Comparison of ENCODE assay signal across 23 cellular contexts in genomic region chr10:2121944-2122343, GRCh38.
"Had no signal": no experiment of that assay in that cellular context is flagged by ENCODE, and none has a peak within 500 bp of the region (broad histone marks: within the 10 kb centered on the region; RNA-seq: fewer than 3 reads in every experiment).

No MANE protein-coding gene starts in this region.

- ATAC-seq: activated CD8-positive, alpha-beta memory T cell treated with anti-CD3 and anti-CD28 coated beads, Interleukin-2, amount 10 ng/mL, durations not matched to agents 7 days and 5 days; activated CD8-positive, alpha-beta T cell treated with anti-CD3 and anti-CD28 coated beads for 36 hours; activated naive CD4-positive, alpha-beta T cell treated with anti-CD3 and anti-CD28 coated beads, Interleukin-2, amount 50 U/mL, for 72 hours; stimulated activated naive B cell treated with anti-CD40 and anti-IgM and Interleukin-4, amounts not matched to agents 10 μg/mL and 1 μg/mL and 100 μg/mL, for 72 hours had no signal

- H3K4me3 ChIP-seq: adrenal gland, sigmoid colon, smooth muscle cell, testis, vagina had no signal

- H3K36me3 ChIP-seq: adrenal gland, neutrophil, sigmoid colon, vagina had no signal

- H3K79me2 ChIP-seq: parathyroid adenoma had no signal

- H3K9me3 ChIP-seq: adrenal gland, neutrophil, testis, vagina had no signal

- H3K27me3 ChIP-seq: adrenal gland, neutrophil, sigmoid colon, testis, vagina had no signal

- DNase-seq: activated CD4-positive, alpha-beta T cell treated with anti-CD3 and anti-CD28 coated beads, Interleukin-2, amount 10 ng/mL, durations not matched to agents 24 days and 14 days; activated CD4-positive, CD25-positive, alpha-beta regulatory T cell; activated CD8-positive, alpha-beta memory T cell treated with anti-CD3 and anti-CD28 coated beads, Interleukin-2, amount 10 ng/mL, durations not matched to agents 7 days and 5 days; activated CD8-positive, alpha-beta T cell treated with anti-CD3 and anti-CD28 coated beads for 36 hours; activated gamma-delta T cell treated with Interleukin-2 at 50 U/mL for 16 hours; activated T-cell treated with anti-CD3 and anti-CD28 coated beads for 4 hours; adrenal gland; cortex of kidney; endodermal cell; mesenchymal stem cell; sigmoid colon; stimulated activated CD4-positive, alpha-beta T cell treated with anti-CD3 and anti-CD28 coated beads, Interleukin-15, amount 100 ng/mL, for 24 hours; stimulated activated naive B cell treated with anti-CD40 and anti-IgM and Interleukin-4, amounts not matched to agents 10 μg/mL and 1 μg/mL and 100 μg/mL, for 72 hours; T-helper 2 cell; testis; trophoblast cell had no signal

- H3K36me3 Mint-ChIP-seq: activated CD8-positive, alpha-beta memory T cell treated with anti-CD3 and anti-CD28 coated beads, Interleukin-2, amount 10 ng/mL, durations not matched to agents 7 days and 5 days; activated naive CD4-positive, alpha-beta T cell treated with anti-CD3 and anti-CD28 coated beads, Interleukin-2, amount 50 U/mL, for 72 hours; stimulated activated naive B cell treated with anti-CD40 and anti-IgM and Interleukin-4, amounts not matched to agents 10 μg/mL and 1 μg/mL and 100 μg/mL, for 72 hours had no signal

- H3K4me2 ChIP-seq: smooth muscle cell had no signal

- H3K9ac ChIP-seq: parathyroid adenoma had no signal

- H3K4me3 Mint-ChIP-seq: activated CD4-positive, alpha-beta T cell treated with anti-CD3 and anti-CD28 coated beads, Interleukin-2, amount 10 ng/mL, durations not matched to agents 24 days and 14 days; activated CD8-positive, alpha-beta memory T cell treated with anti-CD3 and anti-CD28 coated beads, Interleukin-2, amount 10 ng/mL, durations not matched to agents 7 days and 5 days; activated CD8-positive, alpha-beta T cell treated with anti-CD3 and anti-CD28 coated beads for 36 hours; activated T-helper 1 cell treated with anti-CD3 and anti-CD28 coated beads, Interleukin-12 subunit alpha, Interleukin-12 subunit beta, Interleukin-2, Interleukin-4 antibody, amounts not matched to agents 30 ng/mL and 10 ng/mL and 1 ng/mL, durations not matched to agents 14 hours and 24 hours and 36 hours; endodermal cell; nephron; stimulated activated naive B cell treated with anti-CD40 and anti-IgM and Interleukin-4, amounts not matched to agents 10 μg/mL and 1 μg/mL and 100 μg/mL, for 72 hours had no signal

- H3K9me3 Mint-ChIP-seq: activated CD4-positive, alpha-beta T cell treated with anti-CD3 and anti-CD28 coated beads, Interleukin-2, amount 10 ng/mL, durations not matched to agents 24 days and 14 days; activated CD8-positive, alpha-beta T cell treated with anti-CD3 and anti-CD28 coated beads for 36 hours; activated naive CD4-positive, alpha-beta T cell treated with anti-CD3 and anti-CD28 coated beads, Interleukin-2, amount 50 U/mL, for 72 hours; activated T-helper 1 cell treated with anti-CD3 and anti-CD28 coated beads, Interleukin-12 subunit alpha, Interleukin-12 subunit beta, Interleukin-2, Interleukin-4 antibody, amounts not matched to agents 30 ng/mL and 10 ng/mL and 1 ng/mL, durations not matched to agents 14 hours and 24 hours and 36 hours had no signal

- H3K27ac ChIP-seq: adrenal gland, neutrophil, parathyroid adenoma, sigmoid colon, testis, vagina had no signal

- H3K27ac Mint-ChIP-seq: activated CD4-positive, alpha-beta T cell treated with anti-CD3 and anti-CD28 coated beads, Interleukin-2, amount 10 ng/mL, durations not matched to agents 24 days and 14 days; activated CD8-positive, alpha-beta memory T cell treated with anti-CD3 and anti-CD28 coated beads, Interleukin-2, amount 10 ng/mL, durations not matched to agents 7 days and 5 days; activated CD8-positive, alpha-beta T cell treated with anti-CD3 and anti-CD28 coated beads for 36 hours; activated naive CD4-positive, alpha-beta T cell treated with anti-CD3 and anti-CD28 coated beads, Interleukin-2, amount 50 U/mL, for 72 hours; activated T-helper 1 cell treated with anti-CD3 and anti-CD28 coated beads, Interleukin-12 subunit alpha, Interleukin-12 subunit beta, Interleukin-2, Interleukin-4 antibody, amounts not matched to agents 30 ng/mL and 10 ng/mL and 1 ng/mL, durations not matched to agents 14 hours and 24 hours and 36 hours; endodermal cell; nephron; stimulated activated naive B cell treated with anti-CD40 and anti-IgM and Interleukin-4, amounts not matched to agents 10 μg/mL and 1 μg/mL and 100 μg/mL, for 72 hours had no signal

- H3K4me1 Mint-ChIP-seq: activated CD4-positive, alpha-beta T cell treated with anti-CD3 and anti-CD28 coated beads, Interleukin-2, amount 10 ng/mL, durations not matched to agents 24 days and 14 days; activated CD8-positive, alpha-beta memory T cell treated with anti-CD3 and anti-CD28 coated beads, Interleukin-2, amount 10 ng/mL, durations not matched to agents 7 days and 5 days; endodermal cell had no signal

- H3K4me1 ChIP-seq: adrenal gland, sigmoid colon, testis, vagina had no signal

- H2AFZ ChIP-seq: parathyroid adenoma had no signal

- H3K27me3 Mint-ChIP-seq: activated CD4-positive, alpha-beta T cell treated with anti-CD3 and anti-CD28 coated beads, Interleukin-2, amount 10 ng/mL, durations not matched to agents 24 days and 14 days; activated CD8-positive, alpha-beta memory T cell treated with anti-CD3 and anti-CD28 coated beads, Interleukin-2, amount 10 ng/mL, durations not matched to agents 7 days and 5 days; activated CD8-positive, alpha-beta T cell treated with anti-CD3 and anti-CD28 coated beads for 36 hours had no signal
